20 cellular contexts compared by ENCODE assay signal in genomic region chr19:35559281-35559659, GRCh38. TPM values are rescaled to one million over a fixed set of nuclear protein-coding genes. Genes with fewer than 3 reads are reported as not detected.
DNase-seq lines count a peak whose midpoint lies in the region; ATAC-seq and TF ChIP-seq lines count a peak whose summit lies in the region.
"Had no signal": no experiment of that assay in that cellular context is flagged by ENCODE, and none has a peak within 500 bp of the region (broad histone marks: within the 10 kb centered on the region; RNA-seq: fewer than 3 reads in every experiment).

No MANE protein-coding gene starts in this region.

- no peak for TF ChIP-seq RAD21 in Ishikawa (IDR thresholded peaks at IDR 0.05; ENCODE audit: low read depth)

- H3K36me3 ChIP-seq in sigmoid colon, result no peaks in the 10 kb centered on the region
- H3K36me3 ChIP-seq: HAP-1 had no signal

- WGBS in sigmoid colon, 2 donors, result 56 to 59% methylated on average over 11 of the region's 11 CpGs

- peaks cover 0 to 26% of the 10 kb centered on the region in 2 donors for H3K36me3 Mint-ChIP-seq in naive B cell
- H3K36me3 Mint-ChIP-seq in activated CD8-positive, alpha-beta T cell treated with anti-CD3 and anti-CD28 coated beads, Interleukin-2, amount 10 ng/mL, durations not matched to agents 7 days and 5 days (ENCODE audit: low read depth), result no peaks in the 10 kb centered on the region

- peaks cover 0 to 9% (median 2%) of the 10 kb centered on the region in 7 donors for H3K9me3 Mint-ChIP-seq in naive B cell
- H3K9me3 Mint-ChIP-seq in activated CD8-positive, alpha-beta T cell treated with anti-CD3 and anti-CD28 coated beads, Interleukin-2, amount 10 ng/mL, durations not matched to agents 7 days and 5 days (ENCODE audit: insufficient read depth), result no peaks in the 10 kb centered on the region

- peak overlapping the region in 4 of 8 donors; percentile 15 to 53 (median 40) for H3K4me3 Mint-ChIP-seq in naive B cell
- H3K4me3 Mint-ChIP-seq in activated CD8-positive, alpha-beta T cell treated with anti-CD3 and anti-CD28 coated beads, Interleukin-2, amount 10 ng/mL, durations not matched to agents 7 days and 5 days, result no peak overlapping the region

- no peak for TF ChIP-seq POLR2A in sigmoid colon (IDR thresholded peaks at IDR 0.05)

- H3K27me3 Mint-ChIP-seq in naive B cell, result peaks cover 53 to 76% (median 76%) of the 10 kb centered on the region in 3 donors
- peaks cover 31% of the 10 kb centered on the region for H3K27me3 Mint-ChIP-seq in activated CD8-positive, alpha-beta T cell treated with anti-CD3 and anti-CD28 coated beads, Interleukin-2, amount 10 ng/mL, durations not matched to agents 7 days and 5 days (ENCODE audit: low read depth)

- peak overlapping the region in 2 of 6 donors; percentile 49 to 85 for H3K27ac Mint-ChIP-seq in naive B cell
- no peak overlapping the region for H3K27ac Mint-ChIP-seq in activated CD8-positive, alpha-beta T cell treated with anti-CD3 and anti-CD28 coated beads, Interleukin-2, amount 10 ng/mL, durations not matched to agents 7 days and 5 days
- H3K27ac Mint-ChIP-seq: progenitor cell of endocrine pancreas had no signal

- ATAC-seq in GM19452 (IDR thresholded peaks at IDR 0.05; ENCODE audit: unreplicated experiment) (peak; percentile 74), naive B cell (ENCODE audit: low read depth in 2 of 2) (peak; percentile 72 to 75)
- no peak for ATAC-seq in activated CD8-positive, alpha-beta T cell treated with anti-CD3 and anti-CD28 coated beads, Interleukin-2, amount 10 ng/mL, durations not matched to agents 7 days and 5 days

- no peak overlapping the region for H3K27ac ChIP-seq in sigmoid colon
- H3K27ac ChIP-seq: epithelial cell of prostate, SK-N-MC had no signal

- H3K4me3 ChIP-seq in sigmoid colon, result no peak overlapping the region
- H3K4me3 ChIP-seq: HAP-1, SK-N-MC had no signal

- DNase-seq in NCI-H146 (lab: John Stamatoyannopoulos, UW) (peak; percentile 50), NCI-H146 treated with DMSO at 0.1 percent for 48 hours (lab: John Stamatoyannopoulos, UW; ENCODE audit: unreplicated experiment) (no peak), naive B cell (peak; percentile 11), kidney tubule cell (ENCODE audit: low spot score) (no peak), sigmoid colon (no peak)
- no peak for DNase-seq in activated CD8-positive, alpha-beta T cell treated with anti-CD3 and anti-CD28 coated beads, Interleukin-2, amount 10 ng/mL, durations not matched to agents 7 days and 5 days
- DNase-seq: activated CD4-positive, alpha-beta T cell treated with anti-CD3 and anti-CD28 coated beads for 4 hours; activated gamma-delta T cell treated with Interleukin-2 at 50 U/mL for 16 hours; caudate nucleus; DMS153; mesenchymal stem cell; NCI-H1105; NCI-H69; stimulated activated CD4-positive, alpha-beta T cell treated with anti-CD3 and anti-CD28 coated beads, Interleukin-2, amount 100 ng/mL, for 24 hours had no signal

- no peak for TF ChIP-seq CTCF in sigmoid colon (IDR thresholded peaks at IDR 0.05)

- TF ChIP-seq EP300 in Ishikawa (IDR thresholded peaks at IDR 0.05; ENCODE audit: borderline replicate concordance), result no peak
- TF ChIP-seq EP300 in sigmoid colon (IDR thresholded peaks at IDR 0.05), result no peak

- peaks cover 0 to 14% (median 11%) of the 10 kb centered on the region in 4 donors for H3K4me1 ChIP-seq in sigmoid colon
- H3K4me1 ChIP-seq: HAP-1 had no signal

- CTCF ChIA-PET in activated CD8-positive, alpha-beta T cell treated with anti-CD3 and anti-CD28 coated beads, Interleukin-2, amount 10 ng/mL, durations not matched to agents 7 days and 5 days (lab: Charles Lee), result no interaction called here

- H3K27me3 ChIP-seq in sigmoid colon, result peaks cover 13 to 64% (median 34%) of the 10 kb centered on the region in 3 donors

- POLR2A ChIA-PET in activated CD8-positive, alpha-beta T cell treated with anti-CD3 and anti-CD28 coated beads, Interleukin-2, amount 10 ng/mL, durations not matched to agents 7 days and 5 days (lab: Charles Lee), result interaction anchor here (0.7 kb wide), 1 partner anchor 26 kb away, joined by 3 read pairs; no protein-coding TSS in a partner anchor

- peaks cover 17 to 18% (median 18%) of the 10 kb centered on the region in 3 donors for H3K4me1 Mint-ChIP-seq in naive B cell
- peaks cover 8% of the 10 kb centered on the region for H3K4me1 Mint-ChIP-seq in activated CD8-positive, alpha-beta T cell treated with anti-CD3 and anti-CD28 coated beads, Interleukin-2, amount 10 ng/mL, durations not matched to agents 7 days and 5 days (ENCODE audit: low read depth)

- intact Hi-C loops in sigmoid colon (cut with DNase I), result no loop called here

- H3K9me3 ChIP-seq in sigmoid colon, result no peaks in the 10 kb centered on the region
- H3K9me3 ChIP-seq: HAP-1 had no signal

TF ChIP-seq in Ishikawa, 13 proteins besides CTCF, POLR2A, EP300 and RAD21:
- TF ChIP-seq, protein P1, sequence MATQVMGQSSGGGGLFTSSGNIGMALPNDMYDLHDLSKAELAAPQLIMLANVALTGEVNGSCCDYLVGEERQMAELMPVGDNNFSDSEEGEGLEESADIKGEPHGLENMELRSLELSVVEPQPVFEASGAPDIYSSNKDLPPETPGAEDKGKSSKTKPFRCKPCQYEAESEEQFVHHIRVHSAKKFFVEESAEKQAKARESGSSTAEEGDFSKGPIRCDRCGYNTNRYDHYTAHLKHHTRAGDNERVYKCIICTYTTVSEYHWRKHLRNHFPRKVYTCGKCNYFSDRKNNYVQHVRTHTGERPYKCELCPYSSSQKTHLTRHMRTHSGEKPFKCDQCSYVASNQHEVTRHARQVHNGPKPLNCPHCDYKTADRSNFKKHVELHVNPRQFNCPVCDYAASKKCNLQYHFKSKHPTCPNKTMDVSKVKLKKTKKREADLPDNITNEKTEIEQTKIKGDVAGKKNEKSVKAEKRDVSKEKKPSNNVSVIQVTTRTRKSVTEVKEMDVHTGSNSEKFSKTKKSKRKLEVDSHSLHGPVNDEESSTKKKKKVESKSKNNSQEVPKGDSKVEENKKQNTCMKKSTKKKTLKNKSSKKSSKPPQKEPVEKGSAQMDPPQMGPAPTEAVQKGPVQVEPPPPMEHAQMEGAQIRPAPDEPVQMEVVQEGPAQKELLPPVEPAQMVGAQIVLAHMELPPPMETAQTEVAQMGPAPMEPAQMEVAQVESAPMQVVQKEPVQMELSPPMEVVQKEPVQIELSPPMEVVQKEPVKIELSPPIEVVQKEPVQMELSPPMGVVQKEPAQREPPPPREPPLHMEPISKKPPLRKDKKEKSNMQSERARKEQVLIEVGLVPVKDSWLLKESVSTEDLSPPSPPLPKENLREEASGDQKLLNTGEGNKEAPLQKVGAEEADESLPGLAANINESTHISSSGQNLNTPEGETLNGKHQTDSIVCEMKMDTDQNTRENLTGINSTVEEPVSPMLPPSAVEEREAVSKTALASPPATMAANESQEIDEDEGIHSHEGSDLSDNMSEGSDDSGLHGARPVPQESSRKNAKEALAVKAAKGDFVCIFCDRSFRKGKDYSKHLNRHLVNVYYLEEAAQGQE (IDR thresholded peaks at IDR 0.05; ENCODE audit: low read depth), result peak; percentile 55
- TF ChIP-seq TCF12 (IDR thresholded peaks at IDR 0.05; ENCODE audit: low read depth), result no peak

RNA-seq across cellular contexts. Expression of gene ATP4A, which starts 4.2 kb away (rescaled TPM):
- polyA plus RNA-seq in naive B cell (ENCODE audit: low read depth in 6 of 6) (not detected), sigmoid colon (under 1 TPM in 1 of 3 donors, not detected in 2; 0.10 TPM)
- not detected for total RNA-seq in activated CD8-positive, alpha-beta T cell treated with anti-CD3 and anti-CD28 coated beads, Interleukin-2, amount 10 ng/mL, durations not matched to agents 7 days and 5 days
- not detected for total RNA-seq in sigmoid colon
- total RNA-seq: progenitor cell of endocrine pancreas had no signal

RNA-seq across cellular contexts. Expression of gene TMEM147, which starts 13.8 kb away (rescaled TPM):
- 100 to 1,000 TPM; 153 to 293 (median 162) TPM for polyA plus RNA-seq in naive B cell (ENCODE audit: low read depth in 6 of 6)
- total RNA-seq in activated CD8-positive, alpha-beta T cell treated with anti-CD3 and anti-CD28 coated beads, Interleukin-2, amount 10 ng/mL, durations not matched to agents 7 days and 5 days, result 10 to 100 TPM; 53.3 to 54.1 TPM
- 10 to 100 TPM; 60.1 to 72.5 (median 69.3) TPM for total RNA-seq in sigmoid colon
- polyA plus RNA-seq in sigmoid colon, result 100 to 1,000 TPM in 1 of 3 donors, 10 to 100 TPM in 2; 24.5 to 123 (median 46.2) TPM

RNA-seq across cellular contexts. Expression of gene GAPDHS, which starts 26.0 kb away (rescaled TPM):
- polyA plus RNA-seq in naive B cell (ENCODE audit: low read depth in 6 of 6) (not detected), sigmoid colon (not detected)
- total RNA-seq in activated CD8-positive, alpha-beta T cell treated with anti-CD3 and anti-CD28 coated beads, Interleukin-2, amount 10 ng/mL, durations not matched to agents 7 days and 5 days, result not detected
- total RNA-seq in sigmoid colon, result not detected
- total RNA-seq: progenitor cell of endocrine pancreas had no signal

RNA-seq across cellular contexts. Expression of gene PMIS2, which starts 26.7 kb away (rescaled TPM):
- not detected for polyA plus RNA-seq in naive B cell (ENCODE audit: low read depth in 6 of 6)
- total RNA-seq in activated CD8-positive, alpha-beta T cell treated with anti-CD3 and anti-CD28 coated beads, Interleukin-2, amount 10 ng/mL, durations not matched to agents 7 days and 5 days, result not detected
- not detected for total RNA-seq in sigmoid colon
- not detected for polyA plus RNA-seq in sigmoid colon
- total RNA-seq: progenitor cell of endocrine pancreas had no signal

RNA-seq across cellular contexts. Expression of gene SBSN, which starts 31.2 kb away (rescaled TPM):
- polyA plus RNA-seq in naive B cell (ENCODE audit: low read depth in 6 of 6) (not detected), sigmoid colon (1 to 10 TPM in 1 of 3 donors, under 1 TPM in 1, not detected in 1; 0.17 to 1.2 TPM)
- not detected for total RNA-seq in activated CD8-positive, alpha-beta T cell treated with anti-CD3 and anti-CD28 coated beads, Interleukin-2, amount 10 ng/mL, durations not matched to agents 7 days and 5 days
- total RNA-seq in sigmoid colon, result not detected

Comparison
In these comparisons a context has a peak if more than half of its experiments do, and no peak if none do; other contexts are left out.
1. DNase-seq: peak in NCI-H146 (single experiment) and naive B cell (single experiment); none in NCI-H146 treated with DMSO at 0.1 percent for 48 hours (single experiment), activated CD8-positive, alpha-beta T cell treated with anti-CD3 and anti-CD28 coated beads, Interleukin-2, amount 10 ng/mL, durations not matched to agents 7 days and 5 days (single experiment), kidney tubule cell (single experiment) and sigmoid colon (single experiment).